In genomic region chr10:124387078-124387874, GRCh38 we compare ENCODE assay signal across 13 cellular contexts. TPM values are rescaled to one million over a fixed set of nuclear protein-coding genes. Genes with fewer than 3 reads are reported as not detected.
A peak's percentile ranks its signal among the peaks of the same experiment; 100 is the strongest.
DNase-seq lines count a peak whose midpoint lies in the region; ATAC-seq and TF ChIP-seq lines count a peak whose summit lies in the region.
"Had no signal": no experiment of that assay in that cellular context is flagged by ENCODE, and none has a peak within 500 bp of the region (broad histone marks: within the 10 kb centered on the region; RNA-seq: fewer than 3 reads in every experiment).

No MANE protein-coding gene starts in this region.

- H3F3A ChIP-seq in PC-9 (ENCODE audit: insufficient read depth, low read depth) = no peaks in the 10 kb centered on the region

- CTCF ChIA-PET in PC-9 (lab: Charles Lee) = no interaction called here

- POLR2A ChIA-PET in PC-9 (lab: Charles Lee; ENCODE audit: unreplicated experiment) = no interaction called here

- H3K4me3 Mint-ChIP-seq in natural killer cell (peak overlapping the region; percentile 37), immature natural killer cell (peak overlapping the region in 3 of 5 donors; percentile 18 to 35 (median 21))
- H3K4me3 Mint-ChIP-seq in natural killer cell treated with Interleukin-12 subunit alpha and Interleukin-12 subunit beta and Interleukin-15 and Interleukin-18, amount 100 ng/mL, for 72 hours = no peak overlapping the region
- no peak overlapping the region for H3K4me3 Mint-ChIP-seq in activated T-cell treated with anti-CD3 and anti-CD28 coated beads, Interleukin-2, amount 50 U/mL, for 24 hours

- no peak for DNase-seq in natural killer cell
- no peak for DNase-seq in natural killer cell treated with Interleukin-12 subunit alpha and Interleukin-12 subunit beta and Interleukin-15 and Interleukin-18, amount 100 ng/mL, for 72 hours (ENCODE audit: low spot score)
- peak in 1 of 2 experiments; percentile 9 for DNase-seq in PC-9
- DNase-seq in immature natural killer cell = peak in 1 of 3 donors; percentile 1
- DNase-seq in NCI-H2029 treated with DMSO at 0.1 percent for 48 hours (lab: John Stamatoyannopoulos, UW) = no peak
- DNase-seq in activated T-cell treated with anti-CD3 and anti-CD28 coated beads, Interleukin-2, amount 50 U/mL, for 24 hours = no peak
- no peak for DNase-seq in NCI-H1930 (lab: John Stamatoyannopoulos, UW)
- DNase-seq: activated CD4-positive, alpha-beta T cell treated with anti-CD3 and anti-CD28 coated beads for 48 hours; heart left ventricle; NCI-H524 treated with DMSO at 0.1 percent for 48 hours had no signal

- H3K4me1 Mint-ChIP-seq in natural killer cell (no peaks in the 10 kb centered on the region), immature natural killer cell (peaks cover 0 to 4% of the 10 kb centered on the region in 2 donors)
- no peaks in the 10 kb centered on the region for H3K4me1 Mint-ChIP-seq in natural killer cell treated with Interleukin-12 subunit alpha and Interleukin-12 subunit beta and Interleukin-15 and Interleukin-18, amount 100 ng/mL, for 72 hours (ENCODE audit: low read depth in 2 of 2)
- H3K4me1 Mint-ChIP-seq in activated T-cell treated with anti-CD3 and anti-CD28 coated beads, Interleukin-2, amount 50 U/mL, for 24 hours (ENCODE audit: low read depth) = peaks cover 7% of the 10 kb centered on the region

- H3K36me3 Mint-ChIP-seq in natural killer cell = no peaks in the 10 kb centered on the region
- H3K36me3 Mint-ChIP-seq in natural killer cell treated with Interleukin-12 subunit alpha and Interleukin-12 subunit beta and Interleukin-15 and Interleukin-18, amount 100 ng/mL, for 72 hours = no peaks in the 10 kb centered on the region
- H3K36me3 Mint-ChIP-seq in immature natural killer cell = no peaks in the 10 kb centered on the region
- H3K36me3 Mint-ChIP-seq in activated T-cell treated with anti-CD3 and anti-CD28 coated beads, Interleukin-2, amount 50 U/mL, for 24 hours (ENCODE audit: low read depth) = no peaks in the 10 kb centered on the region
- H3K36me3 Mint-ChIP-seq: activated naive CD4-positive, alpha-beta T cell treated with anti-CD3 and anti-CD28 coated beads, Interleukin-2, amount 50 U/mL, for 72 hours had no signal

- no peaks in the 10 kb centered on the region; the same call in 1 of the 2 replicates for H3K4me1 ChIP-seq in PC-9 (replicated peaks; ENCODE audit: insufficient read depth)

- H3K9me3 ChIP-seq in PC-9 (ENCODE audit: insufficient read depth, low read depth) = no peaks in the 10 kb centered on the region
- H3K9me3 ChIP-seq: heart left ventricle, SJSA1 had no signal

- H3K4me3 ChIP-seq in PC-9 = no peak overlapping the region
- H3K4me3 ChIP-seq: heart left ventricle, SJSA1 had no signal

- H3K27me3 Mint-ChIP-seq in natural killer cell (ENCODE audit: low read depth in 2 of 2) (peaks cover 9 to 14% of the 10 kb centered on the region in 2 donors), immature natural killer cell (ENCODE audit: low read depth in 3 of 3) (peaks cover 7 to 9% (median 8%) of the 10 kb centered on the region in 3 donors)
- peaks cover 0 to 10% of the 10 kb centered on the region in 2 donors for H3K27me3 Mint-ChIP-seq in natural killer cell treated with Interleukin-12 subunit alpha and Interleukin-12 subunit beta and Interleukin-15 and Interleukin-18, amount 100 ng/mL, for 72 hours
- H3K27me3 Mint-ChIP-seq in activated T-cell treated with anti-CD3 and anti-CD28 coated beads, Interleukin-2, amount 50 U/mL, for 24 hours = peaks cover 18% of the 10 kb centered on the region

- H3K36me3 ChIP-seq in PC-9 (ENCODE audit: low read depth) = no peaks in the 10 kb centered on the region
- H3K36me3 ChIP-seq: heart left ventricle, SJSA1 had no signal

- H4K20me1 ChIP-seq in PC-9 (ENCODE audit: insufficient read depth) = no peaks in the 10 kb centered on the region

- no peaks in the 10 kb centered on the region for H3K9me3 Mint-ChIP-seq in natural killer cell
- H3K9me3 Mint-ChIP-seq in natural killer cell treated with Interleukin-12 subunit alpha and Interleukin-12 subunit beta and Interleukin-15 and Interleukin-18, amount 100 ng/mL, for 72 hours = no peaks in the 10 kb centered on the region
- no peaks in the 10 kb centered on the region for H3K9me3 Mint-ChIP-seq in immature natural killer cell
- H3K9me3 Mint-ChIP-seq in activated T-cell treated with anti-CD3 and anti-CD28 coated beads, Interleukin-2, amount 50 U/mL, for 24 hours = no peaks in the 10 kb centered on the region
- H3K9me3 Mint-ChIP-seq: activated naive CD4-positive, alpha-beta T cell treated with anti-CD3 and anti-CD28 coated beads, Interleukin-2, amount 50 U/mL, for 72 hours had no signal

- ATAC-seq in natural killer cell (no peak), esophagus mucosa (no peak)
- ATAC-seq in natural killer cell treated with Interleukin-12 subunit alpha and Interleukin-12 subunit beta and Interleukin-15 and Interleukin-18, amount 100 ng/mL, for 72 hours = no peak
- ATAC-seq: activated naive CD4-positive, alpha-beta T cell treated with anti-CD3 and anti-CD28 coated beads, Interleukin-2, amount 50 U/mL, for 72 hours; heart left ventricle had no signal

- intact Hi-C loops in natural killer cell (cut with micrococcal nuclease) = no loop called here
- intact Hi-C loops in PC-9 (cut with micrococcal nuclease; ENCODE audit: unreplicated experiment) = loop anchor here (5.0 to 10.0 kb wide), 4 partner anchors 130 to 805 kb away; partner anchors contain the start of gene CHST15

- H3K27ac Mint-ChIP-seq in natural killer cell (no peak overlapping the region), immature natural killer cell (no peak overlapping the region)
- H3K27ac Mint-ChIP-seq in natural killer cell treated with Interleukin-12 subunit alpha and Interleukin-12 subunit beta and Interleukin-15 and Interleukin-18, amount 100 ng/mL, for 72 hours = no peak overlapping the region
- H3K27ac Mint-ChIP-seq in activated T-cell treated with anti-CD3 and anti-CD28 coated beads, Interleukin-2, amount 50 U/mL, for 24 hours = no peak overlapping the region
- H3K27ac Mint-ChIP-seq: activated naive CD4-positive, alpha-beta T cell treated with anti-CD3 and anti-CD28 coated beads, Interleukin-2, amount 50 U/mL, for 72 hours had no signal

- no peak overlapping the region for H2AFZ ChIP-seq in PC-9

- H3K9me2 ChIP-seq in PC-9 (ENCODE audit: insufficient read depth) = no peaks in the 10 kb centered on the region

- H3K27ac ChIP-seq in PC-9 = no peak overlapping the region
- H3K27ac ChIP-seq: heart left ventricle, SJSA1 had no signal

- no peak overlapping the region for H3K4me2 ChIP-seq in PC-9

- no peaks in the 10 kb centered on the region for H3K27me3 ChIP-seq in PC-9 (ENCODE audit: insufficient read depth, low read depth)
- H3K27me3 ChIP-seq: heart left ventricle, SJSA1 had no signal

- H3K79me2 ChIP-seq in PC-9 (ENCODE audit: low read depth) = no peaks in the 10 kb centered on the region

- no TSS peak for BruUV-seq in PC-9 (replicated peaks; lab: Mats Ljungman, UMichigan)

- TF ChIP-seq CTCF in natural killer cell (IDR thresholded peaks at IDR 0.05) (no peak), PC-9 (conservative IDR thresholded peaks at IDR 0.05) (peak; percentile 31; the same call in 1 of the 2 replicates)

RNA-seq across cellular contexts. Expression of gene OAT, which starts 31.4 kb away (rescaled TPM):
- total RNA-seq in natural killer cell = 10 to 100 TPM; 35.8 to 60.9 (median 48.4) TPM
- 10 to 100 TPM; 33.4 to 37.5 TPM for total RNA-seq in natural killer cell treated with Interleukin-12 subunit alpha and Interleukin-12 subunit beta and Interleukin-15 and Interleukin-18, amount 100 ng/mL, for 72 hours
- 73.8 and 130 TPM in 2 replicates for total RNA-seq in PC-9 (2021)
- 100 to 1,000 TPM in 1 of 3 donors, 10 to 100 TPM in 2; 69.0 to 146 (median 74.0) TPM for polyA plus RNA-seq in immature natural killer cell
- 104 TPM for total RNA-seq in esophagus mucosa

Comparison
In these comparisons a context has a peak if more than half of its experiments do, and no peak if none do; other contexts are left out.
1. H3K4me3 Mint-ChIP-seq: peak in natural killer cell (single experiment) and immature natural killer cell (3 of 5); none in natural killer cell treated with Interleukin-12 subunit alpha and Interleukin-12 subunit beta and Interleukin-15 and Interleukin-18, amount 100 ng/mL, for 72 hours (single experiment) and activated T-cell treated with anti-CD3 and anti-CD28 coated beads, Interleukin-2, amount 50 U/mL, for 24 hours (single experiment).